8 cellular contexts compared by ENCODE assay signal in genomic region chr4:123599920-123600394, GRCh38.
DNase-seq lines count a peak whose midpoint lies in the region; ATAC-seq and TF ChIP-seq lines count a peak whose summit lies in the region.

No MANE protein-coding gene starts in this region.

- ATAC-seq in GM18517 (IDR thresholded peaks at IDR 0.05; ENCODE audit: unreplicated experiment): peak; percentile 100
- peak; percentile 100 for ATAC-seq in HG02623 (IDR thresholded peaks at IDR 0.05; ENCODE audit: unreplicated experiment)
- peak; percentile 95 to 98 for ATAC-seq in natural killer cell treated with Interleukin-12 subunit alpha and Interleukin-12 subunit beta and Interleukin-15 and Interleukin-18, amount 100 ng/mL, for 72 hours

- DNase-seq in NCI-H1048 (lab: John Stamatoyannopoulos, UW) (peak; percentile 95), esophagus squamous epithelium (lab: John Stamatoyannopoulos, UW) (no peak), NCI-H1694 (lab: John Stamatoyannopoulos, UW) (no peak)
- DNase-seq in activated CD8-positive, alpha-beta memory T cell treated with anti-CD3 and anti-CD28 coated beads, Interleukin-2, amount 50 U/mL, for 4 hours: peak; percentile 58
- DNase-seq in natural killer cell treated with Interleukin-12 subunit alpha and Interleukin-12 subunit beta and Interleukin-15 and Interleukin-18, amount 100 ng/mL, for 72 hours (ENCODE audit: low spot score): peak; percentile 87

- H3K27me3 Mint-ChIP-seq in natural killer cell treated with Interleukin-12 subunit alpha and Interleukin-12 subunit beta and Interleukin-15 and Interleukin-18, amount 100 ng/mL, for 72 hours: no peaks in the 10 kb centered on the region

- H3K27ac Mint-ChIP-seq in natural killer cell treated with Interleukin-12 subunit alpha and Interleukin-12 subunit beta and Interleukin-15 and Interleukin-18, amount 100 ng/mL, for 72 hours: peak overlapping the region; percentile 95 to 99

- no peaks in the 10 kb centered on the region for H3K27me3 ChIP-seq in esophagus squamous epithelium

- peaks cover 57 to 65% of the 10 kb centered on the region in 2 donors for H3K4me1 Mint-ChIP-seq in natural killer cell treated with Interleukin-12 subunit alpha and Interleukin-12 subunit beta and Interleukin-15 and Interleukin-18, amount 100 ng/mL, for 72 hours (ENCODE audit: low read depth in 2 of 2)

- no peaks in the 10 kb centered on the region for H3K9me3 ChIP-seq in esophagus squamous epithelium

- WGBS in esophagus squamous epithelium, 2 donors: 29 to 75% methylated on average over 2 of the region's 2 CpGs
- WGBS in urinary bladder: 62% methylated on average over 2 of the region's 2 CpGs

- no peak for TF ChIP-seq CTCF in esophagus squamous epithelium (IDR thresholded peaks at IDR 0.05)

- H3K36me3 Mint-ChIP-seq in natural killer cell treated with Interleukin-12 subunit alpha and Interleukin-12 subunit beta and Interleukin-15 and Interleukin-18, amount 100 ng/mL, for 72 hours: peaks cover 21% of the 10 kb centered on the region

- peak overlapping the region; percentile 13 to 73 (median 52) for H3K27ac ChIP-seq in esophagus squamous epithelium
- peak overlapping the region; percentile 83 for H3K27ac ChIP-seq in urinary bladder (ENCODE audit: low read depth)

- intact Hi-C loops in esophagus squamous epithelium (cut with DNase I): no loop called here

- peaks cover 5 to 20% (median 10%) of the 10 kb centered on the region in 3 donors for H3K4me1 ChIP-seq in esophagus squamous epithelium
- no peaks in the 10 kb centered on the region for H3K4me1 ChIP-seq in urinary bladder (ENCODE audit: insufficient read depth)

- no peak overlapping the region for H3K4me3 ChIP-seq in esophagus squamous epithelium
- H3K4me3 ChIP-seq in urinary bladder (ENCODE audit: low read depth, low read length): no peak overlapping the region

- TF ChIP-seq POLR2A in esophagus squamous epithelium (IDR thresholded peaks at IDR 0.05): no peak

- H3K36me3 ChIP-seq in esophagus squamous epithelium (no peaks in the 10 kb centered on the region), urinary bladder (ENCODE audit: insufficient read depth) (no peaks in the 10 kb centered on the region)

- peak overlapping the region; percentile 79 for H3K4me3 Mint-ChIP-seq in natural killer cell treated with Interleukin-12 subunit alpha and Interleukin-12 subunit beta and Interleukin-15 and Interleukin-18, amount 100 ng/mL, for 72 hours

- peaks cover 3% of the 10 kb centered on the region for H3K9me3 Mint-ChIP-seq in natural killer cell treated with Interleukin-12 subunit alpha and Interleukin-12 subunit beta and Interleukin-15 and Interleukin-18, amount 100 ng/mL, for 72 hours

Comparison
In these comparisons a context has a peak if more than half of its experiments do, and no peak if none do; other contexts are left out.
1. DNase-seq: peak in NCI-H1048 (single experiment), activated CD8-positive, alpha-beta memory T cell treated with anti-CD3 and anti-CD28 coated beads, Interleukin-2, amount 50 U/mL, for 4 hours (single experiment) and natural killer cell treated with Interleukin-12 subunit alpha and Interleukin-12 subunit beta and Interleukin-15 and Interleukin-18, amount 100 ng/mL, for 72 hours (single experiment); none in esophagus squamous epithelium (single experiment) and NCI-H1694 (single experiment).
2. Peak in every context shown above with its lines, with median percentiles within 50 percentile points of each other: ATAC-seq.